In genomic region chr22:20159088-20159487, GRCh38 we compare ENCODE assay signal across 1 cellular context.
TF ChIP-seq lines count a peak whose summit lies in the region.

No MANE protein-coding gene starts in this region.

TF ChIP-seq in GM23338, 12 proteins besides CTCF, POLR2A, EP300 and RAD21:
- no peak for TF ChIP-seq ZNF331 (CRISPR knock-in tag; IDR thresholded peaks at IDR 0.05; ENCODE audit: low read depth)
- TF ChIP-seq REST (IDR thresholded peaks at IDR 0.05; ENCODE audit: unreplicated experiment), result no peak
- TF ChIP-seq CREB1 (CRISPR knock-in tag; IDR thresholded peaks at IDR 0.05; ENCODE audit: low read depth), result no peak
- TF ChIP-seq EZH2 (IDR thresholded peaks at IDR 0.05; ENCODE audit: low read depth, unreplicated experiment), result no peak
- TF ChIP-seq JUNB (IDR thresholded peaks at IDR 0.05; ENCODE audit: unreplicated experiment), result no peak
- TF ChIP-seq ETS1 (IDR thresholded peaks at IDR 0.05), result no peak
- no peak for TF ChIP-seq ZNF462 (CRISPR knock-in tag; IDR thresholded peaks at IDR 0.05)
- no peak for TF ChIP-seq STAT1 (IDR thresholded peaks at IDR 0.05; ENCODE audit: unreplicated experiment)
- TF ChIP-seq NANOG (IDR thresholded peaks at IDR 0.05; ENCODE audit: borderline replicate concordance), result no peak
- TF ChIP-seq ZNF114 (CRISPR knock-in tag; IDR thresholded peaks at IDR 0.05), result no peak
- no peak for TF ChIP-seq EZH2phosphoT487 (IDR thresholded peaks at IDR 0.05; ENCODE audit: unreplicated experiment)
- no peak for TF ChIP-seq POLR2AphosphoS5 (IDR thresholded peaks at IDR 0.05; ENCODE audit: low read depth)
